In the genomic region with DNA sequence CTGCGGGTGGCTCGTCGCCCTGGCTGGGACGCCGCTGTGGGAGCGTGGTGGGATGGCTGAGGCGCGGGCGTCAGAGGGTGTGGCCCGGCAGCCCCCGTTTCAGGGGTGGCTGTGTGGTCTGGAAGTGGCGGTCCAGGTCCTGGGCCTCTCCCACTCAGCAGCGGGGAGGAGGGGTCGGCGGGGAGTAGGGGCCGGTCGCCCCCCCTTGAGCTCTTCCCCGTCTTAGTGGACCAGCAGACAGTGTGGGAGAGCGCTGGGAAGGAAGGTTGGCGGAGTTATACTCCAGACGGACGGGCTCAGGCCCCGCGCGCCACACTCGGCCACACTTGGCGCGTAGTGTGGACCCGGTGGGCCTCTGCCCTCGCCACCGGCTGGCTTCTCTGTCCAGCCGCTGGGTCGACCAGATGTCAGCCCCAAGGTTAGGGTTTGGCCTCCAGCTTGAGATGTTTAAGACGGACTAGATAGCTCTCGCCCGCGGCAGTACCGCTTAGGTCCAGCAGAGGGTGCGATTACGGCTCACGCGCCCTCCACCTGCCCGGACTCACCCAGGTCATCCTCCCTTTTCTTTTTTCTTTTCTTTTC, we compare ENCODE assay signal across 9 cellular contexts. TPM values are rescaled to one million over a fixed set of nuclear protein-coding genes. Genes with fewer than 3 reads are reported as not detected.
DNase-seq lines count a peak whose midpoint lies in the region; ATAC-seq lines count a peak whose summit lies in the region.
"Had no signal": no experiment of that assay in that cellular context is flagged by ENCODE, and none has a peak within 500 bp of the region (broad histone marks: within the 10 kb centered on the region; RNA-seq: fewer than 3 reads in every experiment).

No MANE protein-coding gene starts in this region.

- H3K27me3 Mint-ChIP-seq in CD4-positive, alpha-beta memory T cell = no peaks in the 10 kb centered on the region

- ATAC-seq in right cardiac atrium (peak; percentile 79 to 83), GM21576 (IDR thresholded peaks at IDR 0.05; ENCODE audit: unreplicated experiment) (no peak), GM19455 (IDR thresholded peaks at IDR 0.05; ENCODE audit: unreplicated experiment) (no peak)

- no peak overlapping the region for H3K27ac ChIP-seq in CD4-positive, alpha-beta memory T cell (ENCODE audit: low read depth, low read length)
- no peak overlapping the region for H3K27ac ChIP-seq in right cardiac atrium (ENCODE audit: low read length)

- DNase-seq in CD4-positive, alpha-beta memory T cell = peak in 4 of 5 donors; percentile 32 to 56 (median 35)
- DNase-seq in NCI-H1105 treated with DMSO at 0.1 percent for 48 hours (lab: John Stamatoyannopoulos, UW) (peak; percentile 58), right cardiac atrium (peak; percentile 60 to 86 (median 83)), H4 (ENCODE audit: low spot score) (no peak)
- DNase-seq in activated effector memory CD4-positive, alpha-beta T cell treated with anti-CD3 and anti-CD28 coated beads, Interleukin-2, amount 50 U/mL, for 16 hours = peak; percentile 88
- peak; percentile 62 for DNase-seq in stimulated activated CD4-positive, alpha-beta T cell treated with anti-CD3 and anti-CD28 coated beads, Interleukin-4, amount 100 ng/mL, for 24 hours

- peak overlapping the region in 1 of 7 donors; percentile 78 for H3K27ac Mint-ChIP-seq in CD4-positive, alpha-beta memory T cell

- peaks cover 0 to 6% (median 0%) of the 10 kb centered on the region in 8 donors for H3K9me3 Mint-ChIP-seq in CD4-positive, alpha-beta memory T cell

- intact Hi-C loops in CD4-positive, alpha-beta memory T cell (cut with micrococcal nuclease) = loop anchor here (2.0 to 10.0 kb wide), 2 partner anchors 411 to 463 kb away; partner anchors contain the start of gene ZNF430
- intact Hi-C loops in right cardiac atrium (cut with DNase I) = loop anchor here in 3 of 4 donors (5.0 to 10.0 kb wide), 3 partner anchors 211 to 281 kb away; no protein-coding TSS in a partner anchor

- peak overlapping the region in 2 of 8 donors; percentile 13 to 26 for H3K4me3 Mint-ChIP-seq in CD4-positive, alpha-beta memory T cell

- H3K36me3 ChIP-seq in CD4-positive, alpha-beta memory T cell (ENCODE audit: insufficient read depth, low read length) = no peaks in the 10 kb centered on the region
- H3K36me3 ChIP-seq: HAP-1 had no signal

- H3K36me3 Mint-ChIP-seq in CD4-positive, alpha-beta memory T cell = no peaks in the 10 kb centered on the region

- no peaks in the 10 kb centered on the region for H3K4me1 ChIP-seq in CD4-positive, alpha-beta memory T cell (ENCODE audit: insufficient read depth, low read length)
- H3K4me1 ChIP-seq in right cardiac atrium (ENCODE audit: control insufficient read depth, insufficient read depth, low read length) = no peaks in the 10 kb centered on the region
- H3K4me1 ChIP-seq: HAP-1 had no signal

- 84% methylated on average over 43 of the region's 43 CpGs for WGBS in right cardiac atrium

- CTCF ChIA-PET in CD4-positive, alpha-beta memory T cell (lab: Charles Lee; ENCODE audit: partially characterized antibody) = interaction anchor here (0.6 to 3.1 kb wide), 20 partner anchors 9 to 1485 kb away, joined by 3 to 37 read pairs (median 4); partner anchors contain the start of genes ZNF429, ZNF493, ZNF66 and ZNF708

- peaks cover 0 to 2% (median 0%) of the 10 kb centered on the region in 4 donors for H3K4me1 Mint-ChIP-seq in CD4-positive, alpha-beta memory T cell

- no peak overlapping the region for H3K4me3 ChIP-seq in CD4-positive, alpha-beta memory T cell (ENCODE audit: low read length in 2 of 2)
- no peak overlapping the region for H3K4me3 ChIP-seq in right cardiac atrium (ENCODE audit: low read length)
- H3K4me3 ChIP-seq: HAP-1 had no signal

- no peaks in the 10 kb centered on the region for H3K9me3 ChIP-seq in CD4-positive, alpha-beta memory T cell (ENCODE audit: control insufficient read depth in 1 of 2, low read length in 2 of 2)
- H3K9me3 ChIP-seq in right cardiac atrium (ENCODE audit: control insufficient read depth, low read length) = no peaks in the 10 kb centered on the region
- H3K9me3 ChIP-seq: HAP-1 had no signal

- H3K27me3 ChIP-seq in CD4-positive, alpha-beta memory T cell (ENCODE audit: insufficient read depth, low read length) = no peaks in the 10 kb centered on the region
- H3K27me3 ChIP-seq in right cardiac atrium (ENCODE audit: control insufficient read depth, insufficient read depth) = no peaks in the 10 kb centered on the region

- POLR2A ChIA-PET in CD4-positive, alpha-beta memory T cell (lab: Charles Lee; ENCODE audit: partially characterized antibody) = interaction anchor here (2.1 kb wide), 1 partner anchor 22 kb away, joined by 5 read pairs; the partner anchor contains the start of gene ZNF429

RNA-seq across cellular contexts. Expression of gene ZNF429, which starts 21.7 kb away (rescaled TPM):
- 10 to 100 TPM; 27.9 to 31.9 TPM for total RNA-seq in CD4-positive, alpha-beta memory T cell
- 10 to 100 TPM; 24.7 to 32.9 TPM for polyA plus RNA-seq in CD4-positive, alpha-beta memory T cell
- total RNA-seq in right cardiac atrium = 10 to 100 TPM in 2 of 4 donors, 1 to 10 TPM in 2; 8.5 to 12.0 (median 10.4) TPM
- 8.5 TPM for polyA plus RNA-seq in right cardiac atrium
- 4.0 and 9.1 TPM in 2 replicates for total RNA-seq in H4 (2014; rRNA removed; shearing (Covaris generic))

Comparison
In these comparisons a context has a peak if more than half of its experiments do, and no peak if none do; other contexts are left out.
1. ATAC-seq: peak in right cardiac atrium (2 of 2); none in GM21576 (single experiment) and GM19455 (single experiment).